In the genomic region with DNA sequence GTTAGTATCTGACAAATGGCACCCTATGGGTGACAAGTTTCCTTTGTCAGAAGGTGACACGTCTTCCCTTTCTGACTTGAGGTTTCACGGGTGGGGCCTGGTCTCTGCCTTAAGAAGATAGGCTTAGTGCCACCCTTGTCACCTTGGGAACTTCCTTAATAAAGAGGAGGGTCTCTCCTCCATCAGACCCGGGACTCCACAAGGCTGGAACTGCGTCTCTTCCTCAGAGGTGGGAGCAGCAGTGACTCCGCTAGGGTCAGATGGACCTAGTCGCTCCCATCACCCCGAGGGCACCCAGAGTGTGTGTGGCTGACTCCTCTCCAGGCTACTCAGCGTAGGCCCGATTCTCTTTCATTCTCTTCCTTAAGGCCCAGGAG, we compare ENCODE assay signal across 8 cellular contexts. TPM values are rescaled to one million over a fixed set of nuclear protein-coding genes. Genes with fewer than 3 reads are reported as not detected.
DNase-seq lines count a peak whose midpoint lies in the region; ATAC-seq and TF ChIP-seq lines count a peak whose summit lies in the region.

No MANE protein-coding gene starts in this region.

- no peaks in the 10 kb centered on the region for H3K9me2 ChIP-seq in MM.1S (replicated peaks; ENCODE audit: insufficient read depth, low read length)

- peaks cover 10% of the 10 kb centered on the region for H3F3A ChIP-seq in MM.1S (ENCODE audit: insufficient read depth, low read length)

- peak overlapping the region; percentile 60 for H3K4me3 ChIP-seq in MM.1S (ENCODE audit: low read length)
- peak overlapping the region; percentile 16 to 72 (median 27) for H3K4me3 ChIP-seq in mammary epithelial cell (replicated peaks in 1 of 3; ENCODE audit: insufficient read depth in 1 of 3, low read depth in 2 of 3, low read length in 3 of 3)
- peak overlapping the region; percentile 59 to 62 for H3K4me3 ChIP-seq in mucosa of rectum (ENCODE audit: low read length in 2 of 2)

- BruUV-seq in mammary epithelial cell (replicated peaks; lab: Mats Ljungman, UMichigan): no TSS peak

- H3K27me3 ChIP-seq in MM.1S (replicated peaks; ENCODE audit: insufficient read depth, low read length) (no peaks in the 10 kb centered on the region), mammary epithelial cell (ENCODE audit: insufficient read depth, low read length) (no peaks in the 10 kb centered on the region), mucosa of rectum (ENCODE audit: control insufficient read depth in 2 of 2, insufficient read depth in 2 of 2, low read length in 2 of 2) (no peaks in the 10 kb centered on the region)

- H3K9ac ChIP-seq in MM.1S (ENCODE audit: low read length) (peak overlapping the region; percentile 32; the same call in 1 of the 2 replicates), mammary epithelial cell (ENCODE audit: insufficient read depth, low read length) (no peak overlapping the region), mucosa of rectum (ENCODE audit: low read depth in 1 of 2, low read length in 2 of 2) (peak overlapping the region; percentile 14 to 43)

- CTCF ChIA-PET in mammary epithelial cell (lab: Charles Lee; ENCODE audit: low non-redundant PET): no interaction called here

- no peaks in the 10 kb centered on the region for H3K36me3 ChIP-seq in MM.1S (replicated peaks; ENCODE audit: insufficient read depth, low read length)
- no peaks in the 10 kb centered on the region for H3K36me3 ChIP-seq in mammary epithelial cell (ENCODE audit: insufficient read depth, low read length)
- H3K36me3 ChIP-seq in mucosa of rectum (ENCODE audit: control insufficient read depth in 2 of 2, insufficient read depth in 2 of 2, low read length in 2 of 2): no peaks in the 10 kb centered on the region

- H3K79me2 ChIP-seq in MM.1S (ENCODE audit: low read length): peaks cover 27% of the 10 kb centered on the region
- peaks cover 29% of the 10 kb centered on the region for H3K79me2 ChIP-seq in mammary epithelial cell (ENCODE audit: insufficient read depth, low read length)

- 45% methylated on average over 7 of the region's 9 CpGs for WGBS in mammary epithelial cell (ENCODE audit: low coverage, missing lambda C conversion rate)

- dilution Hi-C loops in mammary epithelial cell (cut with HindIII; ENCODE audit: low sequenced_read_pairs): no loop called here

- TF ChIP-seq CTCF in MM.1S (IDR thresholded peaks at IDR 0.05; ENCODE audit: low read length) (no peak), mammary epithelial cell (conservative IDR thresholded peaks at IDR 0.05 in 1 of 2, IDR thresholded peaks at IDR 0.05 in 1 of 2; ENCODE audit: extremely low read depth in 1 of 2, insufficient read depth in 1 of 2, low read depth in 1 of 2, low read length in 2 of 2) (no peak)

- intact Hi-C loops in mammary epithelial cell (cut with micrococcal nuclease): loop anchor here (2.0 kb wide), 2 partner anchors 51 to 67 kb away; no protein-coding TSS in a partner anchor

- H3K4me1 ChIP-seq in MM.1S (ENCODE audit: low read length) (0 out of 2 replicates have a peak, but pooled peaks cover 9% of the 10 kb centered on the region), mammary epithelial cell (ENCODE audit: insufficient read depth, low read length) (peaks cover 15% of the 10 kb centered on the region), mucosa of rectum (ENCODE audit: control insufficient read depth in 2 of 2, insufficient read depth in 2 of 2, low read length in 2 of 2) (peaks cover 11 to 13% of the 10 kb centered on the region in 2 donors)

- in situ Hi-C loops in mammary epithelial cell (cut with MboI; ENCODE audit: low sequenced_read_pairs in 2 of 2): no loop called here

- peak; percentile 4 for ATAC-seq in GM18502 (IDR thresholded peaks at IDR 0.05; ENCODE audit: poor library complexity, unreplicated experiment)
- no peak for ATAC-seq in HG02884 (IDR thresholded peaks at IDR 0.05; ENCODE audit: unreplicated experiment)
- no peak for ATAC-seq in HG03175 (IDR thresholded peaks at IDR 0.05; ENCODE audit: unreplicated experiment)

- H4K20me1 ChIP-seq in MM.1S (ENCODE audit: insufficient read depth, low read length): no peaks in the 10 kb centered on the region
- no peaks in the 10 kb centered on the region for H4K20me1 ChIP-seq in mammary epithelial cell (ENCODE audit: insufficient read depth, low read length)

- H3K9me3 ChIP-seq in MM.1S (replicated peaks; ENCODE audit: insufficient read depth, low read length) (no peaks in the 10 kb centered on the region), mammary epithelial cell (replicated peaks; ENCODE audit: insufficient read depth, low read length) (no peaks in the 10 kb centered on the region), mucosa of rectum (ENCODE audit: control insufficient read depth in 2 of 2, low read length in 2 of 2) (no peaks in the 10 kb centered on the region)

- H3K4me2 ChIP-seq in MM.1S (ENCODE audit: low read depth, low read length) (peak overlapping the region; percentile 84), mammary epithelial cell (ENCODE audit: insufficient read depth, low read depth, low read length) (peak overlapping the region; percentile 60)

- peak overlapping the region; percentile 99 for H2AFZ ChIP-seq in MM.1S (ENCODE audit: low read length)
- peak overlapping the region; percentile 92 for H2AFZ ChIP-seq in mammary epithelial cell (ENCODE audit: low read depth, low read length)

- DNase-seq in MM.1S: no peak
- DNase-seq in mammary epithelial cell: no peak
- DNase-seq in hepatic stellate cell (ENCODE audit: low spot score): no peak
- DNase-seq in SKM-1 (lab: John Stamatoyannopoulos, UW; ENCODE audit: unreplicated experiment): no peak

- no peak overlapping the region for H3K27ac ChIP-seq in MM.1S (ENCODE audit: low read length)
- H3K27ac ChIP-seq in mammary epithelial cell (ENCODE audit: insufficient read depth, low read depth, low read length): no peak overlapping the region
- no peak overlapping the region for H3K27ac ChIP-seq in mucosa of rectum (ENCODE audit: low read depth in 2 of 2, low read length in 2 of 2)

RNA-seq across cellular contexts. Expression of a gene that starts 0.8 kb away (rescaled TPM):
- 10 to 100 TPM; 29.4 to 39.8 TPM for total RNA-seq in mammary epithelial cell
- polyA plus RNA-seq in mammary epithelial cell: 12.9 TPM
- 32.6 TPM for polyA minus RNA-seq in mammary epithelial cell
